Comparison of ENCODE assay signal across 8 cellular contexts in genomic region chr1:9867408-9868243, GRCh38. TPM values are rescaled to one million over a fixed set of nuclear protein-coding genes. Genes with fewer than 3 reads are reported as not detected.
DNase-seq lines count a peak whose midpoint lies in the region; ATAC-seq lines count a peak whose summit lies in the region.

No MANE protein-coding gene starts in this region.

- peak; percentile 65 for ATAC-seq in HG02798 (IDR thresholded peaks at IDR 0.05; ENCODE audit: poor library complexity, unreplicated experiment)
- no peak for ATAC-seq in GM18520 (IDR thresholded peaks at IDR 0.05; ENCODE audit: unreplicated experiment)

- H3K27me3 Mint-ChIP-seq in activated CD4-positive, alpha-beta memory T cell treated with anti-CD3 and anti-CD28 coated beads, Interleukin-2, amount 10 ng/mL, durations not matched to agents 7 days and 5 days: no peaks in the 10 kb centered on the region

- no peaks in the 10 kb centered on the region for H3K9me3 Mint-ChIP-seq in activated CD4-positive, alpha-beta memory T cell treated with anti-CD3 and anti-CD28 coated beads, Interleukin-2, amount 10 ng/mL, durations not matched to agents 7 days and 5 days

- no peaks in the 10 kb centered on the region for H3K36me3 Mint-ChIP-seq in activated CD4-positive, alpha-beta memory T cell treated with anti-CD3 and anti-CD28 coated beads, Interleukin-2, amount 10 ng/mL, durations not matched to agents 7 days and 5 days (ENCODE audit: low read depth)

- H3K27ac Mint-ChIP-seq in activated CD4-positive, alpha-beta memory T cell treated with anti-CD3 and anti-CD28 coated beads, Interleukin-2, amount 10 ng/mL, durations not matched to agents 7 days and 5 days: no peak overlapping the region

- POLR2A ChIA-PET in activated CD4-positive, alpha-beta memory T cell treated with anti-CD3 and anti-CD28 coated beads, Interleukin-2, amount 10 ng/mL, durations not matched to agents 7 days and 5 days (lab: Charles Lee): interaction anchor here (1.1 to 2.1 kb wide), 6 partner anchors 8 to 274 kb away, joined by 3 to 6 read pairs (median 3); no protein-coding TSS in a partner anchor

- H3K4me3 Mint-ChIP-seq in activated CD4-positive, alpha-beta memory T cell treated with anti-CD3 and anti-CD28 coated beads, Interleukin-2, amount 10 ng/mL, durations not matched to agents 7 days and 5 days: no peak overlapping the region

- no peaks in the 10 kb centered on the region for H3K4me1 Mint-ChIP-seq in activated CD4-positive, alpha-beta memory T cell treated with anti-CD3 and anti-CD28 coated beads, Interleukin-2, amount 10 ng/mL, durations not matched to agents 7 days and 5 days

- CTCF ChIA-PET in activated CD4-positive, alpha-beta memory T cell treated with anti-CD3 and anti-CD28 coated beads, Interleukin-2, amount 10 ng/mL, durations not matched to agents 7 days and 5 days (lab: Charles Lee): interaction anchor here (0.6 to 8.0 kb wide), 11 partner anchors 10 to 563 kb away, joined by 3 to 141 read pairs (median 5); partner anchors contain the start of gene CENPS

- DNase-seq in EL: peak; percentile 71
- peak; percentile 61 for DNase-seq in NCI-H69 (lab: John Stamatoyannopoulos, UW)
- peak; percentile 90 for DNase-seq in activated CD4-positive, alpha-beta memory T cell treated with anti-CD3 and anti-CD28 coated beads, Interleukin-2, amount 10 ng/mL, durations not matched to agents 7 days and 5 days
- DNase-seq in ecto neural progenitor cell (ENCODE audit: low spot score): peak; percentile 88
- peak; percentile 80 for DNase-seq in medulla oblongata (ENCODE audit: extremely low spot score)
- peak; percentile 67 to 70 for DNase-seq in stimulated activated CD8-positive, alpha-beta memory T cell treated with anti-CD3 and anti-CD28 coated beads, Interleukin-15, amount 100 ng/mL, for 48 hours (ENCODE audit: low read depth in 2 of 2)

RNA-seq across cellular contexts. Expression of gene CTNNBIP1, which starts 42.4 kb away (rescaled TPM):
- 10 to 100 TPM; 10.8 to 12.7 TPM for total RNA-seq in activated CD4-positive, alpha-beta memory T cell treated with anti-CD3 and anti-CD28 coated beads, Interleukin-2, amount 10 ng/mL, durations not matched to agents 7 days and 5 days

RNA-seq across cellular contexts. Expression of gene CLSTN1, which starts 43.9 kb away (rescaled TPM):
- 100 to 1,000 TPM in 1 of 2 experiments, 10 to 100 TPM in 1; 96.9 to 102 TPM for total RNA-seq in activated CD4-positive, alpha-beta memory T cell treated with anti-CD3 and anti-CD28 coated beads, Interleukin-2, amount 10 ng/mL, durations not matched to agents 7 days and 5 days
